ENCODE assay signal across 9 cellular contexts in the genomic region with DNA sequence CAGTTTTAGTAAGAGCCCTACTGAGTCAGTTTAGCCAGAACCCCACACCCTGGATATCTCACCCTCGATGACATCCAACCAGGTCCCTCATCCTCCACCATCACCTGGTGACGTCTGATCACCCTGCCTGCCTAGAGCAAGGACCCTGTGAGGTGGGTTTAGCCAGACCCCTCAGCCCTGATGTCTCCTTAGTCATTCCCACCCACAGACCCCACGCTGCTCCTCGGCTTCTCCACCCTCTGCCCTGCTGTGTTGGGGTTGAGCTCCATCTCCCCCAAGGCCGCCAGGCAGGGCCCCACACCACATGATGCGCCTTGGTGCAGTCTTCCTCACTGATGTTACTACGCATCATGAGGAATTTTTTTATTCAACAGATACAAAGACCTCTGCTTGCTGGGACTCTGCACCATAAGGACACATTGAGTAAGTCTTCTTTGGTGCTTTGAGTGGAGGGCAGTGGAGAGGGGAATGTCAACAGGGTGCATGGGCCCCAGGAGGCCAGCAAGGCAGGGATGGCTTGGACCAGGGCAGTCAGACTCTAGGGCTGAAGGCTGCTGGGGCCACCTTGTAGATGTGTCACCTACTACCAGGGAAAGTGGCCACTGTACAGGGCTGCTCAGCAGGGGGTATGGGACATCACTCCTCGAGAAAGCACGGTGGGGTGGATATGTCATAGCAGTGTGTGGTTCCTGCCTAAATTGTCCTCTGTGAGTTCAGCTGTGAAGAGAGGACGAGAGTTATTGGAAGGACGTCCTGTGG. TPM values are rescaled to one million over a fixed set of nuclear protein-coding genes. Genes with fewer than 3 reads are reported as not detected.
A peak's percentile ranks its signal among the peaks of the same experiment; 100 is the strongest.
DNase-seq lines count a peak whose midpoint lies in the region; ATAC-seq and TF ChIP-seq lines count a peak whose summit lies in the region.
"Had no signal": no experiment of that assay in that cellular context is flagged by ENCODE, and none has a peak within 500 bp of the region (broad histone marks: within the 10 kb centered on the region; RNA-seq: fewer than 3 reads in every experiment).

No MANE protein-coding gene starts in this region.

- TF ChIP-seq EP300 in sigmoid colon (IDR thresholded peaks at IDR 0.05), result no peak

- H3K36me3 ChIP-seq in DND-41 (ENCODE audit: insufficient read depth, low read length) (0 out of 2 replicates have a peak, but pooled peaks cover 2% of the 10 kb centered on the region), left ventricle myocardium inferior (no peaks in the 10 kb centered on the region), sigmoid colon (no peaks in the 10 kb centered on the region)

- H3K4me1 ChIP-seq in DND-41 (ENCODE audit: insufficient read depth, low read length), result peaks cover 24% of the 10 kb centered on the region
- peaks cover 59% of the 10 kb centered on the region for H3K4me1 ChIP-seq in left ventricle myocardium inferior
- H3K4me1 ChIP-seq in sigmoid colon, result peaks cover 0 to 32% (median 24%) of the 10 kb centered on the region in 4 donors

- no peak for DNase-seq in DND-41
- DNase-seq in activated CD4-positive, alpha-beta memory T cell treated with anti-CD3 and anti-CD28 coated beads, Interleukin-2, amount 10 ng/mL, durations not matched to agents 7 days and 5 days, result no peak
- DNase-seq in left ventricle myocardium inferior, result no peak
- DNase-seq in sigmoid colon, result no peak
- DNase-seq in kidney tubule cell (ENCODE audit: low spot score), result no peak
- no peak for DNase-seq in HuH-7 (ENCODE audit: low spot score)
- no peak for DNase-seq in activated CD4-positive, CD25-positive, alpha-beta regulatory T cell (lab: John Stamatoyannopoulos, UW)
- DNase-seq: amygdala had no signal

- H3K27ac ChIP-seq in DND-41 (ENCODE audit: low read length), result peak overlapping the region; percentile 85; the same call in 1 of the 2 replicates
- peak overlapping the region; percentile 98 for H3K27ac ChIP-seq in left ventricle myocardium inferior (replicated peaks)
- peak overlapping the region in 3 of 4 donors; percentile 35 to 98 (median 38) for H3K27ac ChIP-seq in sigmoid colon

- TF ChIP-seq CTCF in DND-41 (IDR thresholded peaks at IDR 0.05; ENCODE audit: borderline replicate concordance, extremely low read depth, low read length, poor library complexity, severe bottlenecking), result no peak
- TF ChIP-seq CTCF in left ventricle myocardium inferior (IDR thresholded peaks at IDR 0.05; ENCODE audit: borderline replicate concordance), result no peak
- TF ChIP-seq CTCF in sigmoid colon (IDR thresholded peaks at IDR 0.05), result no peak

- CTCF ChIA-PET in activated CD4-positive, alpha-beta memory T cell treated with anti-CD3 and anti-CD28 coated beads, Interleukin-2, amount 10 ng/mL, durations not matched to agents 7 days and 5 days (lab: Charles Lee), result interaction anchor here (1.2 to 3.1 kb wide), 4 partner anchors 24 to 299 kb away, joined by 3 to 50 read pairs (median 6); a partner anchor contains a TSS

- H3K4me2 ChIP-seq in DND-41 (ENCODE audit: insufficient read depth, low read length), result peak overlapping the region; percentile 89

- H3K36me3 Mint-ChIP-seq in activated CD4-positive, alpha-beta memory T cell treated with anti-CD3 and anti-CD28 coated beads, Interleukin-2, amount 10 ng/mL, durations not matched to agents 7 days and 5 days (ENCODE audit: low read depth), result peaks cover 2% of the 10 kb centered on the region

- no peaks in the 10 kb centered on the region for H3K27me3 ChIP-seq in DND-41 (ENCODE audit: insufficient read depth, low read length, poor library complexity)
- peaks cover 12% of the 10 kb centered on the region for H3K27me3 ChIP-seq in left ventricle myocardium inferior (ENCODE audit: low read depth)
- peaks cover 4 to 23% (median 10%) of the 10 kb centered on the region in 3 donors for H3K27me3 ChIP-seq in sigmoid colon

- no peaks in the 10 kb centered on the region for H3K27me3 Mint-ChIP-seq in activated CD4-positive, alpha-beta memory T cell treated with anti-CD3 and anti-CD28 coated beads, Interleukin-2, amount 10 ng/mL, durations not matched to agents 7 days and 5 days

- H3K4me3 Mint-ChIP-seq in activated CD4-positive, alpha-beta memory T cell treated with anti-CD3 and anti-CD28 coated beads, Interleukin-2, amount 10 ng/mL, durations not matched to agents 7 days and 5 days, result no peak overlapping the region

- no peaks in the 10 kb centered on the region for H3K9me3 Mint-ChIP-seq in activated CD4-positive, alpha-beta memory T cell treated with anti-CD3 and anti-CD28 coated beads, Interleukin-2, amount 10 ng/mL, durations not matched to agents 7 days and 5 days

- peak overlapping the region; percentile 59 for H3K9ac ChIP-seq in DND-41 (ENCODE audit: low read depth, low read length)

- H3K4me1 Mint-ChIP-seq in activated CD4-positive, alpha-beta memory T cell treated with anti-CD3 and anti-CD28 coated beads, Interleukin-2, amount 10 ng/mL, durations not matched to agents 7 days and 5 days, result peaks cover 34% of the 10 kb centered on the region

- H3K4me3 ChIP-seq in DND-41 (ENCODE audit: low read depth in 1 of 2, low read length in 2 of 2), result peak overlapping the region in 1 of 2 experiments; percentile 64; a peak in 1 of 4 replicates
- no peak overlapping the region for H3K4me3 ChIP-seq in left ventricle myocardium inferior
- H3K4me3 ChIP-seq in sigmoid colon, result no peak overlapping the region

- H3K9me3 ChIP-seq in DND-41 (ENCODE audit: insufficient read depth, low read length, severe bottlenecking) (no peaks in the 10 kb centered on the region), left ventricle myocardium inferior (replicated peaks) (no peaks in the 10 kb centered on the region), sigmoid colon (no peaks in the 10 kb centered on the region)

- TF ChIP-seq POLR2A in sigmoid colon (IDR thresholded peaks at IDR 0.05), result no peak

- no peak overlapping the region for H2AFZ ChIP-seq in DND-41 (ENCODE audit: low read depth, low read length)

- H3K27ac Mint-ChIP-seq in activated CD4-positive, alpha-beta memory T cell treated with anti-CD3 and anti-CD28 coated beads, Interleukin-2, amount 10 ng/mL, durations not matched to agents 7 days and 5 days, result peak overlapping the region; percentile 68

- POLR2A ChIA-PET in activated CD4-positive, alpha-beta memory T cell treated with anti-CD3 and anti-CD28 coated beads, Interleukin-2, amount 10 ng/mL, durations not matched to agents 7 days and 5 days (lab: Charles Lee), result interaction anchor here (1.5 to 7.8 kb wide), 4 partner anchors 13 to 81 kb away, joined by 5 to 95 read pairs (median 18); a partner anchor contains a TSS

- H3K79me2 ChIP-seq in DND-41 (ENCODE audit: insufficient read depth, low read length), result peaks cover 22% of the 10 kb centered on the region

- intact Hi-C loops in left ventricle myocardium inferior (cut with micrococcal nuclease), result no loop called here
- intact Hi-C loops in sigmoid colon (cut with DNase I), result loop anchor here (1.0 to 10.0 kb wide), 2 partner anchors 9 to 279 kb away; no protein-coding TSS in a partner anchor

- peaks cover 11% of the 10 kb centered on the region; the same call in 1 of the 2 replicates for H4K20me1 ChIP-seq in DND-41 (ENCODE audit: insufficient read depth, low read length)

- no peak for ATAC-seq in DND-41 (ENCODE audit: insufficient read depth, low read depth)
- no peak for ATAC-seq in GM21737 (IDR thresholded peaks at IDR 0.05; ENCODE audit: unreplicated experiment)

- 95% methylated on average over 11 of the region's 11 CpGs for WGBS in sigmoid colon, 2 donors

RNA-seq across cellular contexts. Expression of a gene that starts 1.6 kb away (rescaled TPM):
- total RNA-seq in activated CD4-positive, alpha-beta memory T cell treated with anti-CD3 and anti-CD28 coated beads, Interleukin-2, amount 10 ng/mL, durations not matched to agents 7 days and 5 days, result 1 to 10 TPM; 4.5 to 5.2 TPM
- total RNA-seq in left ventricle myocardium inferior (15.0 TPM), sigmoid colon (10 to 100 TPM in 2 of 4 donors, 1 to 10 TPM in 2; 2.9 to 14.0 (median 7.3) TPM)
- polyA plus RNA-seq in sigmoid colon, result 1 to 10 TPM; 3.7 to 8.0 (median 4.8) TPM

RNA-seq across cellular contexts. Expression of a gene that starts 14.2 kb away (rescaled TPM):
- under 1 TPM; 0.38 to 0.55 TPM for total RNA-seq in activated CD4-positive, alpha-beta memory T cell treated with anti-CD3 and anti-CD28 coated beads, Interleukin-2, amount 10 ng/mL, durations not matched to agents 7 days and 5 days
- total RNA-seq in left ventricle myocardium inferior (1.0 TPM), sigmoid colon (1 to 10 TPM; 4.2 to 6.4 (median 4.9) TPM)
- under 1 TPM in 2 of 3 donors, not detected in 1; 0.60 to 0.99 TPM for polyA plus RNA-seq in sigmoid colon

RNA-seq across cellular contexts. Expression of a gene that starts 23.9 kb away (rescaled TPM):
- total RNA-seq in activated CD4-positive, alpha-beta memory T cell treated with anti-CD3 and anti-CD28 coated beads, Interleukin-2, amount 10 ng/mL, durations not matched to agents 7 days and 5 days, result 100 to 1,000 TPM; 280 to 284 TPM
- total RNA-seq in left ventricle myocardium inferior, result 150 TPM
- total RNA-seq in sigmoid colon, result 100 to 1,000 TPM; 225 to 366 (median 303) TPM
- 100 to 1,000 TPM; 391 to 668 (median 656) TPM for polyA plus RNA-seq in sigmoid colon

RNA-seq across cellular contexts. Expression of a gene that starts 43.9 kb away (rescaled TPM):
- total RNA-seq in activated CD4-positive, alpha-beta memory T cell treated with anti-CD3 and anti-CD28 coated beads, Interleukin-2, amount 10 ng/mL, durations not matched to agents 7 days and 5 days, result 1 to 10 TPM; 6.6 to 8.0 TPM
- total RNA-seq in left ventricle myocardium inferior (316 TPM), sigmoid colon (10 to 100 TPM; 12.1 to 21.0 (median 16.3) TPM)
- polyA plus RNA-seq in sigmoid colon, result 10 to 100 TPM in 1 of 3 donors, 1 to 10 TPM in 1, under 1 TPM in 1; 0.92 to 13.1 (median 2.4) TPM

RNA-seq across cellular contexts. Expression of a gene that starts 54.9 kb away (rescaled TPM):
- total RNA-seq in activated CD4-positive, alpha-beta memory T cell treated with anti-CD3 and anti-CD28 coated beads, Interleukin-2, amount 10 ng/mL, durations not matched to agents 7 days and 5 days, result 10 to 100 TPM; 43.1 to 43.9 TPM
- total RNA-seq in left ventricle myocardium inferior (51.0 TPM), sigmoid colon (10 to 100 TPM; 62.0 to 90.6 (median 79.3) TPM)
- 10 to 100 TPM; 53.5 to 77.4 (median 58.0) TPM for polyA plus RNA-seq in sigmoid colon

Comparison
In these comparisons a context has a peak if more than half of its experiments do, and no peak if none do; other contexts are left out.
1. H3K27ac ChIP-seq: peak in every context shown above with its lines; median percentile 98 in left ventricle myocardium inferior; 85 in DND-41; 38 in sigmoid colon.